In the genomic region with DNA sequence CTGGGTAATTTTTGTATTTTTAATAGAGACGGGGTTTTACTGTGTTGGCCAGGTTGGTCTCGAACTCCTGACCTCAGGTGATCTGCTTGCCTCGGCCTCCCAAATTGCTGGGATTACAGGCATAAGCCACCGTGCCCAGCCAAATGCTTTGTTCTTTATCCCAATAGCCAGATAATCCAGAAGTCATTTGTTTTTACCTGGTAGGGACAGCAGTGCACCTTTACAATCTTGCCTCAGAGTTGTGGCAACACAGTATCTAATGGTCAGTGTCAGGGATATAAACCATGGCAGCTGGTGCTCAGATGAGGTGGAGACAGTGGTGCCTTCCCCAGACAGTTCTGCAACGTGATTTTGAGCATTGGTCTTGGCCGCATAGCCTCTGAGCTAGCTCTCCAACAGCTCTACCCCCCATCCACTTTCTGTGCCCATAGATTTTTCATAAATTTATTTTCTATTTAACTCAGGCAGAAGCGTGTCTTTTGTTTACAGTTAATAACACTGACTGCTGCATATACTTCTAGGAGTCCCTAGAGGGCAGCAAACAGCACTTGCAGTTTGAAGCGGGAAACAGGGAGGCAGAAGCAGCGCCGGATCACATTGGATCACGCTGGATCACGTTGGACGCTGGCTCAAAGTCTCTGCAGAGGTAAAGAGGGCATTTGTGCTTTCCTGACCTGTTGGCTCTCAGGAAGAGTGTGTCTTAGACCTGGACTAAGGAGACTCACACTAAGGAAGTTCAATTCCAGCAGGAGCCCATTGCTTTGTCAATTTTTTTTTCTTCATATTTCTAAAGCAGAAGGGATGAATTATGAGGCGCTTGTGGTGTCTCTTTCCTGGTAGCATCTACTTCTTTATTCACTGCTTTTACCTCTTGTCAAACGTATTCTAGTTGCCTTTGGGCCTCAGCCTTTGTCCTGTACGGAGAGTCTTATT, we compare ENCODE assay signal across 8 cellular contexts. TPM values are rescaled to one million over a fixed set of nuclear protein-coding genes. Genes with fewer than 3 reads are reported as not detected.
DNase-seq lines count a peak whose midpoint lies in the region; ATAC-seq lines count a peak whose summit lies in the region.

No MANE protein-coding gene starts in this region.

- H3K27ac Mint-ChIP-seq in CD8-positive, alpha-beta memory T cell: peak overlapping the region in 3 of 8 donors; percentile 23 to 90 (median 26)
- no peak overlapping the region for H3K27ac Mint-ChIP-seq in activated CD4-positive, alpha-beta memory T cell treated with anti-CD3 and anti-CD28 coated beads for 36 hours

- POLR2A ChIA-PET in CD8-positive, alpha-beta memory T cell (lab: Charles Lee): interaction anchor here (0.7 kb wide), 1 partner anchor 67 kb away, joined by 4 read pairs; a partner anchor contains a TSS
- POLR2A ChIA-PET in activated CD4-positive, alpha-beta memory T cell treated with anti-CD3 and anti-CD28 coated beads for 36 hours (lab: Charles Lee): no interaction called here

- intact Hi-C loops in activated CD4-positive, alpha-beta memory T cell treated with anti-CD3 and anti-CD28 coated beads for 36 hours (cut with micrococcal nuclease): loop anchor here (1.0 to 5.0 kb wide), 5 partner anchors 8 to 324 kb away; no protein-coding TSS in a partner anchor

- no peaks in the 10 kb centered on the region for H3K27me3 ChIP-seq in CD8-positive, alpha-beta memory T cell (ENCODE audit: insufficient read depth, low read length, poor library complexity, severe bottlenecking)

- peaks cover 14 to 28% (median 25%) of the 10 kb centered on the region in 3 donors for H3K4me1 Mint-ChIP-seq in CD8-positive, alpha-beta memory T cell
- H3K4me1 Mint-ChIP-seq in activated CD4-positive, alpha-beta memory T cell treated with anti-CD3 and anti-CD28 coated beads for 36 hours (ENCODE audit: low read depth): peaks cover 38% of the 10 kb centered on the region

- peaks cover 3 to 5% of the 10 kb centered on the region in 2 donors for H3K27me3 Mint-ChIP-seq in CD8-positive, alpha-beta memory T cell
- H3K27me3 Mint-ChIP-seq in activated CD4-positive, alpha-beta memory T cell treated with anti-CD3 and anti-CD28 coated beads for 36 hours: no peaks in the 10 kb centered on the region

- no peak overlapping the region for H3K27ac ChIP-seq in CD8-positive, alpha-beta memory T cell (ENCODE audit: low read depth, low read length)

- H3K4me3 Mint-ChIP-seq in CD8-positive, alpha-beta memory T cell: peak overlapping the region in 6 of 7 donors; percentile 41 to 76 (median 61)
- no peak overlapping the region for H3K4me3 Mint-ChIP-seq in activated CD4-positive, alpha-beta memory T cell treated with anti-CD3 and anti-CD28 coated beads for 36 hours

- H3K4me1 ChIP-seq in CD8-positive, alpha-beta memory T cell (ENCODE audit: insufficient read depth, low read length): peaks cover 17% of the 10 kb centered on the region

- H3K9me3 ChIP-seq in CD8-positive, alpha-beta memory T cell (ENCODE audit: low read length): no peaks in the 10 kb centered on the region

- CTCF ChIA-PET in CD8-positive, alpha-beta memory T cell (lab: Charles Lee): interaction anchor here (0.9 to 3.6 kb wide), 15 partner anchors 8 to 318 kb away, joined by 3 to 20 read pairs (median 6); a partner anchor contains a TSS
- CTCF ChIA-PET in activated CD4-positive, alpha-beta memory T cell treated with anti-CD3 and anti-CD28 coated beads for 36 hours (lab: Charles Lee): interaction anchor here (0.6 to 4.5 kb wide), 17 partner anchors 8 to 323 kb away, joined by 3 to 97 read pairs (median 5); a partner anchor contains a TSS

- ATAC-seq in stimulated activated naive CD8-positive, alpha-beta T cell treated with anti-CD3 and anti-CD28 coated beads, Interleukin-15, Interleukin-2, amounts not matched to agents 100 U/mL and 50 U/mL, for 24 hours: peak; percentile 70
- ATAC-seq in HG03460 (IDR thresholded peaks at IDR 0.05; ENCODE audit: unreplicated experiment): no peak

- no peaks in the 10 kb centered on the region for H3K36me3 ChIP-seq in CD8-positive, alpha-beta memory T cell (ENCODE audit: insufficient read depth, low read length)

- no peak overlapping the region for H3K4me3 ChIP-seq in CD8-positive, alpha-beta memory T cell (ENCODE audit: low read length)

- H3K9me3 Mint-ChIP-seq in CD8-positive, alpha-beta memory T cell: no peaks in the 10 kb centered on the region
- peaks cover 6% of the 10 kb centered on the region for H3K9me3 Mint-ChIP-seq in activated CD4-positive, alpha-beta memory T cell treated with anti-CD3 and anti-CD28 coated beads for 36 hours

- DNase-seq in CD8-positive, alpha-beta memory T cell: peak; percentile 21 to 66 (median 39)
- DNase-seq in HT-29 (ENCODE audit: low spot score) (peak; percentile 74), NCI-H774 (lab: John Stamatoyannopoulos, UW) (peak; percentile 61), epidermal melanocyte (ENCODE audit: insufficient read length, low spot score) (peak; percentile 82), midbrain (lab: John Stamatoyannopoulos, UW) (peak; percentile 80)
- DNase-seq in activated CD4-positive, alpha-beta memory T cell treated with anti-CD3 and anti-CD28 coated beads for 36 hours: peak; percentile 72
- peak; percentile 61 for DNase-seq in stimulated activated naive CD8-positive, alpha-beta T cell treated with anti-CD3 and anti-CD28 coated beads, Interleukin-15, Interleukin-2, amounts not matched to agents 100 U/mL and 50 U/mL, for 24 hours

- no peaks in the 10 kb centered on the region for H3K36me3 Mint-ChIP-seq in CD8-positive, alpha-beta memory T cell
- H3K36me3 Mint-ChIP-seq in activated CD4-positive, alpha-beta memory T cell treated with anti-CD3 and anti-CD28 coated beads for 36 hours: no peaks in the 10 kb centered on the region

RNA-seq across cellular contexts. Expression of a gene that starts 5.1 kb away (rescaled TPM):
- total RNA-seq in CD8-positive, alpha-beta memory T cell: not detected
- polyA plus RNA-seq in CD8-positive, alpha-beta memory T cell: not detected
- total RNA-seq in HT-29 (2014; rRNA removed; shearing (Covaris generic)): 4.8 and 7.0 TPM in 2 replicates
- not detected for total RNA-seq in activated CD4-positive, alpha-beta memory T cell treated with anti-CD3 and anti-CD28 coated beads for 36 hours

RNA-seq across cellular contexts. Expression of a gene that starts 10.3 kb away (rescaled TPM):
- total RNA-seq in CD8-positive, alpha-beta memory T cell: 100 to 1,000 TPM; 148 to 157 TPM
- 34.1 TPM for polyA plus RNA-seq in CD8-positive, alpha-beta memory T cell
- total RNA-seq in HT-29 (2014; rRNA removed; shearing (Covaris generic)): 136 and 177 TPM in 2 replicates
- total RNA-seq in activated CD4-positive, alpha-beta memory T cell treated with anti-CD3 and anti-CD28 coated beads for 36 hours: 10 to 100 TPM; 66.6 to 70.8 TPM

RNA-seq across cellular contexts. Expression of a gene that starts 18.9 kb away (rescaled TPM):
- not detected for total RNA-seq in CD8-positive, alpha-beta memory T cell
- polyA plus RNA-seq in CD8-positive, alpha-beta memory T cell: not detected
- not detected in 2 replicates for total RNA-seq in HT-29 (2014; rRNA removed; shearing (Covaris generic))
- total RNA-seq in activated CD4-positive, alpha-beta memory T cell treated with anti-CD3 and anti-CD28 coated beads for 36 hours: not detected
